In the genomic region with DNA sequence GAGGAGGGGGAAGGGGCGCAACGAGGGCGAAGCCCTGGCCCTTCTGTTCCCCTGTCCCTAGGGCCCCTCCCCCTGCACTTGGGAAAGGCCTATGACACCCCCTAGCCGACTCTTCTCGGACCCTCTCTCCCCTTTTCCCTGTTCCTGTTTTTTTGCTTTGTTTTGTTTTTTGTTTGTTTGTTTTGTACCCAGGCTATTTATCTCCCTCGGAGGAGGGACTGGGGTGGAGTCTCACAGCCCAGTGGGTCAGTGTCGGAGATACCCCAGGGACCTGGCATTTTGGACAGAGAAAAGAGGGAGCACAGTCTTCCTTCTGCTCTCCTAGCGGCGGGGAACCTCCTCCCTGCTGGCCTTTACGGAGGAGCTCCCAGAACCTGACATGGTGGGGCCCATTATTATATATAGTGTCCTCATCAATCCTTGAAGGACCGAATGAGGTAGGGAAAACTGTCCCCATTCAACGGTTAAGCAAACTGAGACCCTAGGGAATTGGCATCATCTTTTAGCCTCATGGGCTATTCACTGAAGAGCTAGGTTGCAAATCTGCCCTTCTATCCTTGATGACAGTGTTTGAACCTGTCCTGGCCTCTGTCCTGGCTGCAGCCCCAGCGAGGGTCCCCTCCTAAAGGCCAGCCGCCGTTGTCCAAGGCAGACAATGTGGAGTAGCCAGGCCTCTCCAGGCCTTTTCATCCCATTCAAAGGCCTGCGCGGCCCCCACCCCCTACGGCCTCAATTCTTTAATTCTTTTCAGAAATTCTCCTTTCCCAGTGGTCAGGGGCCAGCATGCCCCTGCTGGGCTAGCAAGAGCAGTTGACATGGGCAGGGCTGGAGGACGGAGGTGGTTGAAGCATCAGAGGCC, we compare ENCODE assay signal across 9 cellular contexts. TPM values are rescaled to one million over a fixed set of nuclear protein-coding genes. Genes with fewer than 3 reads are reported as not detected.
DNase-seq lines count a peak whose midpoint lies in the region; ATAC-seq and TF ChIP-seq lines count a peak whose summit lies in the region.
"Had no signal": no experiment of that assay in that cellular context is flagged by ENCODE, and none has a peak within 500 bp of the region (broad histone marks: within the 10 kb centered on the region; RNA-seq: fewer than 3 reads in every experiment).

No MANE protein-coding gene starts in this region.

- intact Hi-C loops in left ventricle myocardium inferior (cut with micrococcal nuclease) (no loop called here), Right ventricle myocardium superior (cut with DNase I) (loop anchor here (10.0 kb wide), 1 partner anchor 362 kb away; no protein-coding TSS in a partner anchor), vagina (cut with DNase I) (no loop called here)

- no peak for TF ChIP-seq POLR2A in vagina (IDR thresholded peaks at IDR 0.05)

- H3K9me3 ChIP-seq in left ventricle myocardium inferior (replicated peaks): no peaks in the 10 kb centered on the region
- no peaks in the 10 kb centered on the region for H3K9me3 ChIP-seq in mucosa of rectum (ENCODE audit: control insufficient read depth in 2 of 2, low read length in 2 of 2)
- H3K9me3 ChIP-seq in vagina: no peaks in the 10 kb centered on the region

- H3K27ac ChIP-seq in left ventricle myocardium inferior (replicated peaks) (no peak overlapping the region), mucosa of rectum (ENCODE audit: low read depth in 2 of 2, low read length in 2 of 2) (peak overlapping the region; percentile 8 to 9), vagina (peak overlapping the region; percentile 45)

- no peak for ATAC-seq in Right ventricle myocardium superior (ENCODE audit: poor library complexity)
- no peak for ATAC-seq in esophagus mucosa

- peak overlapping the region; percentile 32 to 50 for H3K9ac ChIP-seq in mucosa of rectum (ENCODE audit: low read depth in 1 of 2, low read length in 2 of 2)

- H3K4me3 ChIP-seq in left ventricle myocardium inferior (peak overlapping the region; percentile 65), cardiac fibroblast (replicated peaks in 1 of 2; ENCODE audit: low read depth in 2 of 2, low read length in 2 of 2) (peak overlapping the region; percentile 41 to 46), mucosa of rectum (ENCODE audit: low read length in 2 of 2) (peak overlapping the region; percentile 57 to 65), vagina (peak overlapping the region; percentile 53 to 64)

- H3K27me3 ChIP-seq in left ventricle myocardium inferior (ENCODE audit: low read depth) (peaks cover 15% of the 10 kb centered on the region), mucosa of rectum (ENCODE audit: control insufficient read depth in 2 of 2, insufficient read depth in 2 of 2, low read length in 2 of 2) (peaks cover 7 to 11% of the 10 kb centered on the region in 2 donors), vagina (no peaks in the 10 kb centered on the region)

- H3K36me3 ChIP-seq in left ventricle myocardium inferior: no peaks in the 10 kb centered on the region
- H3K36me3 ChIP-seq in mucosa of rectum (ENCODE audit: control insufficient read depth in 2 of 2, insufficient read depth in 2 of 2, low read length in 2 of 2): no peaks in the 10 kb centered on the region
- H3K36me3 ChIP-seq in vagina: no peaks in the 10 kb centered on the region

- no peak for TF ChIP-seq CTCF in left ventricle myocardium inferior (IDR thresholded peaks at IDR 0.05; ENCODE audit: borderline replicate concordance)
- no peak for TF ChIP-seq CTCF in cardiac fibroblast (IDR thresholded peaks at IDR 0.05; ENCODE audit: low read depth, low read length)
- no peak for TF ChIP-seq CTCF in vagina (IDR thresholded peaks at IDR 0.05)

- no peak for DNase-seq in left ventricle myocardium inferior
- no peak for DNase-seq in Right ventricle myocardium superior
- DNase-seq in cardiac fibroblast (ENCODE audit: low read depth in 2 of 2): no peak
- no peak for DNase-seq in vagina (ENCODE audit: extremely low spot score in 2 of 2)
- no peak for DNase-seq in SW480 (ENCODE audit: low spot score)
- DNase-seq in ureter (ENCODE audit: low spot score): no peak
- DNase-seq: activated CD4-positive, alpha-beta T cell treated with anti-CD3 and anti-CD28 coated beads, Interleukin-2, amount 50 U/mL, for 1 hour had no signal

- H3K4me1 ChIP-seq in left ventricle myocardium inferior (peaks cover 22% of the 10 kb centered on the region), mucosa of rectum (ENCODE audit: control insufficient read depth in 2 of 2, insufficient read depth in 2 of 2, low read length in 2 of 2) (peaks cover 11 to 19% of the 10 kb centered on the region in 2 donors), vagina (peaks cover 14% of the 10 kb centered on the region)

RNA-seq across cellular contexts. Expression of a gene that starts 0.9 kb away (rescaled TPM):
- 0.74 TPM for total RNA-seq in left ventricle myocardium inferior
- 0.32 TPM for total RNA-seq in Right ventricle myocardium superior
- total RNA-seq in vagina: 2.5 TPM
- total RNA-seq in esophagus mucosa: 0.84 TPM
- total RNA-seq in ureter: 2.4 TPM
